ENCODE assay signal across 1 cellular context in genomic region chr9:39791356-39791755, GRCh38.
TF ChIP-seq lines count a peak whose summit lies in the region.

No MANE protein-coding gene starts in this region.

TF ChIP-seq in HepG2, 621 proteins besides CTCF, POLR2A, EP300 and RAD21 (continued from another document):
- 0 out of 2 replicates have a peak, but pooled peaks have one; percentile 18 for TF ChIP-seq ZNF574 (CRISPR knock-in tag; IDR thresholded peaks at IDR 0.05)
- 0 out of 2 replicates have a peak, but pooled peaks have one; percentile 20 for TF ChIP-seq ZFY (CRISPR knock-in tag; IDR thresholded peaks at IDR 0.05)
